In the genomic region with DNA sequence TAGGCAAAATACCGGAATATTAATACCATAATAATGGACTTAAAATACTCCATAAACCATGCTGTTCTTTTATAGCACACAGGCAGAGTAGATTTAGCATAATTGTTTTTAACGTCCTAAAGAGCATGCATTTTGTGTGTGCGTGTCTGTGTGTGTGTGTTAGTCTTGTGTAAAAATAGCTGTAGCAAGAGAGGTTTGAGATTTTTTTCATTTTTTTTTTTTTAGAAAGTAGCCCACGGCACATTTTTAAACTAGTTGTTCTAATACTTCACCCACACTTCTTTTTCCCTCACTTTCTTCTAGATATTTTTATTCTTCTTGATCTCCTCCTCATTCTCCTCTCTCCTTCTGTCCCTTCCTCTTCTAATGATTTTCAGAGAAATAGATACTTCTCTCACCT, we compare ENCODE assay signal across 15 cellular contexts. TPM values are rescaled to one million over a fixed set of nuclear protein-coding genes. Genes with fewer than 3 reads are reported as not detected.
DNase-seq lines count a peak whose midpoint lies in the region; ATAC-seq and TF ChIP-seq lines count a peak whose summit lies in the region.
"Had no signal": no experiment of that assay in that cellular context is flagged by ENCODE, and none has a peak within 500 bp of the region (broad histone marks: within the 10 kb centered on the region; RNA-seq: fewer than 3 reads in every experiment).

No MANE protein-coding gene starts in this region.

- peak overlapping the region; percentile 33 for H3K27ac Mint-ChIP-seq in Caco-2 (ENCODE audit: unreplicated experiment)
- H3K27ac Mint-ChIP-seq in chondrocyte (ENCODE audit: unreplicated experiment) = peak overlapping the region; percentile 9
- H3K27ac Mint-ChIP-seq in osteocyte (ENCODE audit: unreplicated experiment) = peak overlapping the region; percentile 28
- no peak overlapping the region for H3K27ac Mint-ChIP-seq in type B pancreatic cell
- H3K27ac Mint-ChIP-seq: CD8-positive, alpha-beta T cell had no signal

- TF ChIP-seq CTCF in Caco-2 (IDR thresholded peaks at IDR 0.05; ENCODE audit: insufficient read depth in 1 of 2, low read depth in 1 of 2, low read length in 1 of 2, severe bottlenecking in 1 of 2, unreplicated experiment in 1 of 2) (no peak), chondrocyte (IDR thresholded peaks at IDR 0.05) (no peak), osteocyte (IDR thresholded peaks at IDR 0.05) (no peak), type B pancreatic cell (conservative IDR thresholded peaks at IDR 0.05) (no peak)

- H3K4me3 Mint-ChIP-seq in Caco-2 (ENCODE audit: unreplicated experiment) = no peak overlapping the region
- no peak overlapping the region for H3K4me3 Mint-ChIP-seq in chondrocyte (ENCODE audit: unreplicated experiment)
- H3K4me3 Mint-ChIP-seq in osteocyte (ENCODE audit: unreplicated experiment) = no peak overlapping the region
- no peak overlapping the region for H3K4me3 Mint-ChIP-seq in type B pancreatic cell
- H3K4me3 Mint-ChIP-seq: CD14-positive monocyte; CD8-positive, alpha-beta T cell had no signal

- H3K9me3 ChIP-seq in Caco-2 = no peaks in the 10 kb centered on the region
- H3K9me3 ChIP-seq: HAP-1 had no signal

- DNase-seq in DMS 273 (lab: John Stamatoyannopoulos, UW; ENCODE audit: unreplicated experiment) (peak; percentile 46), DMS 273 treated with DMSO at 0.1 percent for 48 hours (lab: John Stamatoyannopoulos, UW) (no peak), Caco-2 (no peak), chondrocyte (ENCODE audit: low spot score) (no peak), osteocyte (ENCODE audit: extremely low spot score, unreplicated experiment) (no peak), T-helper 9 cell (no peak), type B pancreatic cell (ENCODE audit: extremely low spot score, unreplicated experiment) (no peak)
- DNase-seq: CD8-positive, alpha-beta T cell; COR-L47; DMS79 had no signal

- H3K4me1 Mint-ChIP-seq in Caco-2 (ENCODE audit: low read depth, unreplicated experiment) (peaks cover 36% of the 10 kb centered on the region), chondrocyte (ENCODE audit: low read depth) (peaks cover 7% of the 10 kb centered on the region), osteocyte (ENCODE audit: unreplicated experiment) (peaks cover 6% of the 10 kb centered on the region), type B pancreatic cell (ENCODE audit: unreplicated experiment) (peaks cover 8% of the 10 kb centered on the region)

- no peak for ATAC-seq in GM18861 (IDR thresholded peaks at IDR 0.05; ENCODE audit: unreplicated experiment)
- ATAC-seq: CD8-positive, alpha-beta T cell; GM12878 had no signal

- H3K36me3 Mint-ChIP-seq in Caco-2 (ENCODE audit: insufficient read depth, unreplicated experiment) (peaks cover 64% of the 10 kb centered on the region), chondrocyte (ENCODE audit: low read depth) (no peaks in the 10 kb centered on the region), osteocyte (ENCODE audit: unreplicated experiment) (peaks cover 3% of the 10 kb centered on the region), type B pancreatic cell (peaks cover 4% of the 10 kb centered on the region)
- H3K36me3 Mint-ChIP-seq: CD14-positive monocyte; CD8-positive, alpha-beta T cell had no signal

- H3K4me1 ChIP-seq in Caco-2 = peaks cover 60% of the 10 kb centered on the region
- H3K4me1 ChIP-seq: HAP-1 had no signal

- H3K9me3 Mint-ChIP-seq in Caco-2 (ENCODE audit: unreplicated experiment) = no peaks in the 10 kb centered on the region
- H3K9me3 Mint-ChIP-seq in chondrocyte (ENCODE audit: low read depth) = no peaks in the 10 kb centered on the region
- no peaks in the 10 kb centered on the region for H3K9me3 Mint-ChIP-seq in osteocyte (ENCODE audit: unreplicated experiment)
- H3K9me3 Mint-ChIP-seq in type B pancreatic cell = no peaks in the 10 kb centered on the region
- H3K9me3 Mint-ChIP-seq: CD14-positive monocyte; CD8-positive, alpha-beta T cell had no signal

- intact Hi-C loops in Caco-2 (cut with micrococcal nuclease; ENCODE audit: unreplicated experiment) = loop anchor here (1.0 kb wide), 1 partner anchor 8 kb away; no protein-coding TSS in a partner anchor

- no peak overlapping the region for H3K4me3 ChIP-seq in Caco-2 (ENCODE audit: low read depth, low read length)
- H3K4me3 ChIP-seq: GM12878, HAP-1 had no signal

- no TSS peak for BruUV-seq in Caco-2 (replicated peaks; lab: Mats Ljungman, UMichigan)

- POLR2A ChIA-PET in Caco-2 (lab: Charles Lee) = no interaction called here

- H3K36me3 ChIP-seq in Caco-2 (ENCODE audit: control insufficient read depth, insufficient read depth, low read length) = no peaks in the 10 kb centered on the region; the same call in 1 of the 2 replicates
- H3K36me3 ChIP-seq: HAP-1 had no signal

- CTCF ChIA-PET in Caco-2 (lab: Charles Lee) = no interaction called here

- no peaks in the 10 kb centered on the region for H3K27me3 Mint-ChIP-seq in Caco-2 (ENCODE audit: insufficient read depth, unreplicated experiment)
- peaks cover 21% of the 10 kb centered on the region for H3K27me3 Mint-ChIP-seq in chondrocyte (ENCODE audit: low read depth)
- peaks cover 2% of the 10 kb centered on the region for H3K27me3 Mint-ChIP-seq in osteocyte (ENCODE audit: unreplicated experiment)
- no peaks in the 10 kb centered on the region for H3K27me3 Mint-ChIP-seq in type B pancreatic cell

- H3K27me3 ChIP-seq in Caco-2 (replicated peaks; ENCODE audit: control insufficient read depth, insufficient read depth, low read length) = no peaks in the 10 kb centered on the region

RNA-seq across cellular contexts. Expression of gene ST3GAL6, which starts 7.5 kb away (rescaled TPM):
- total RNA-seq in Caco-2 (2022) (59.7 and 67.2 TPM in 2 replicates), chondrocyte (0.32 TPM in 1 of 3 replicates, not detected in the others), osteocyte (4.4 and 8.0 TPM in 2 replicates), type B pancreatic cell (ENCODE audit: low replicate concordance) (16.5 and 21.9 TPM in 2 replicates)
- total RNA-seq: CD8-positive, alpha-beta T cell; G401 had no signal
